Comparison of ENCODE assay signal across 18 cellular contexts in genomic region chr22:46824348-46824909, GRCh38.
A peak's percentile ranks its signal among the peaks of the same experiment; 100 is the strongest.
DNase-seq lines count a peak whose midpoint lies in the region; TF ChIP-seq lines count a peak whose summit lies in the region.
"Had no signal": no experiment of that assay in that cellular context is flagged by ENCODE, and none has a peak within 500 bp of the region (broad histone marks: within the 10 kb centered on the region; RNA-seq: fewer than 3 reads in every experiment).

No MANE protein-coding gene starts in this region.

- H3T11ph ChIP-seq in H9 (ENCODE audit: low read length), result no peak overlapping the region

- H3K4ac ChIP-seq in H9 (ENCODE audit: low read depth, low read length), result no peak overlapping the region

- H2BK120ac ChIP-seq in H9 (ENCODE audit: low read depth, low read length, poor library complexity, severe bottlenecking), result no peak overlapping the region

- no peak overlapping the region for H2BK5ac ChIP-seq in H9 (ENCODE audit: insufficient read length, low read length)

- H3K56ac ChIP-seq in H9 (ENCODE audit: insufficient read length, low read depth, low read length), result no peak overlapping the region

- no peak overlapping the region for H4K5ac ChIP-seq in H9 (ENCODE audit: insufficient read length, low read depth, low read length)

- H2BK12ac ChIP-seq in H9 (ENCODE audit: insufficient read length, low read depth, low read length), result no peak overlapping the region

- H3K4me3 Mint-ChIP-seq in Calu3 (ENCODE audit: low read depth, unreplicated experiment) (no peak overlapping the region), H9 (no peak overlapping the region), chondrocyte (ENCODE audit: unreplicated experiment) (no peak overlapping the region), neural crest cell (no peak overlapping the region)
- H3K4me3 Mint-ChIP-seq: CD4-positive, alpha-beta memory T cell had no signal

- no peak overlapping the region for H3K14ac ChIP-seq in H9 (ENCODE audit: insufficient read depth, low read length)

- H3K27ac Mint-ChIP-seq in Calu3 (ENCODE audit: unreplicated experiment) (peak overlapping the region; percentile 5), H9 (peak overlapping the region in 2 of 3 experiments; percentile 5 to 49; a peak in 3 of 7 replicates), chondrocyte (ENCODE audit: unreplicated experiment) (peak overlapping the region; percentile 59), neural crest cell (ENCODE audit: unreplicated experiment) (peak overlapping the region; percentile 70)

- H4K91ac ChIP-seq in H9 (ENCODE audit: insufficient read length, low read depth, low read length), result no peak overlapping the region

- H3K9ac ChIP-seq in H9 (ENCODE audit: extremely low read depth, insufficient read length, low read length), result no peak overlapping the region

- H3K23ac ChIP-seq in H9 (ENCODE audit: insufficient read length, low read depth, low read length), result no peak overlapping the region

- no peaks in the 10 kb centered on the region for H3K36me3 Mint-ChIP-seq in Calu3 (ENCODE audit: insufficient read depth, unreplicated experiment)
- peaks cover 6 to 18% (median 17%) of the 10 kb centered on the region in 3 experiments; a peak in 6 of 7 replicates for H3K36me3 Mint-ChIP-seq in H9 (ENCODE audit: insufficient read depth in 1 of 3, low read depth in 3 of 3)
- H3K36me3 Mint-ChIP-seq in chondrocyte (ENCODE audit: low read depth), result peaks cover 4% of the 10 kb centered on the region
- peaks cover 51% of the 10 kb centered on the region for H3K36me3 Mint-ChIP-seq in neural crest cell (ENCODE audit: low read depth)

- peaks cover 4% of the 10 kb centered on the region for H3K4me1 ChIP-seq in H9 (ENCODE audit: insufficient read depth, low read length)
- H3K4me1 ChIP-seq: BE2C had no signal

- no peaks in the 10 kb centered on the region for H3K79me2 ChIP-seq in H9 (ENCODE audit: insufficient read depth, low read length)

- DNase-seq in Calu3, result no peak
- DNase-seq in H9, result no peak
- DNase-seq in chondrocyte (ENCODE audit: low spot score), result no peak
- DNase-seq in neural crest cell (ENCODE audit: low read depth, low spot score), result no peak
- no peak for DNase-seq in 8988T
- DNase-seq in stimulated activated CD4-positive, alpha-beta T cell treated with anti-CD3 and anti-CD28 coated beads, Interleukin-4, amount 100 ng/mL, for 24 hours, result no peak
- no peak for DNase-seq in activated CD4-positive, CD25-positive, alpha-beta regulatory T cell (lab: John Stamatoyannopoulos, UW)
- no peak for DNase-seq in NCI-H1092 (lab: John Stamatoyannopoulos, UW)
- DNase-seq: BE2C; CD4-positive, alpha-beta memory T cell; IMR-90; Kasumi-1; NCI-H1417; NCI-H2081; NCI-H524; SHP77 had no signal

- H3K4me2 ChIP-seq in H9 (ENCODE audit: insufficient read depth, insufficient read length, low read length), result no peak overlapping the region

- H3K23me2 ChIP-seq in H9 (ENCODE audit: insufficient read length, low read depth, low read length, poor library complexity, severe bottlenecking), result no peaks in the 10 kb centered on the region

- intact Hi-C loops in Calu3 (cut with micrococcal nuclease; ENCODE audit: unreplicated experiment), result no loop called here

- CTCF ChIA-PET in Calu3 (lab: Charles Lee), result no interaction called here

- H2BK15ac ChIP-seq in H9 (ENCODE audit: low read depth, low read length), result no peak overlapping the region

- no peak overlapping the region for H3K18ac ChIP-seq in H9 (ENCODE audit: insufficient read length, low read depth, low read length)

- BruUV-seq in Calu3 (replicated peaks; lab: Mats Ljungman, UMichigan), result no TSS peak

- no peaks in the 10 kb centered on the region for H3K27me3 ChIP-seq in H9 (ENCODE audit: insufficient read depth, low read length)
- H3K27me3 ChIP-seq: BE2C, Peyer's patch had no signal

- no peak overlapping the region for H2AFZ ChIP-seq in H9 (ENCODE audit: low read length)

- no peak overlapping the region for H2BK20ac ChIP-seq in H9 (ENCODE audit: low read depth, low read length, poor library complexity, severe bottlenecking)

- TF ChIP-seq CTCF in Calu3 (IDR thresholded peaks at IDR 0.05; ENCODE audit: unreplicated experiment), result no peak
- TF ChIP-seq CTCF in H9 (conservative IDR thresholded peaks at IDR 0.05), result no peak
- TF ChIP-seq CTCF in chondrocyte (IDR thresholded peaks at IDR 0.05), result no peak
- TF ChIP-seq CTCF in neural crest cell (conservative IDR thresholded peaks at IDR 0.05), result no peak

- no peaks in the 10 kb centered on the region for H3K79me1 ChIP-seq in H9 (ENCODE audit: insufficient read depth, low read depth, low read length, poor library complexity, severe bottlenecking)

- H4K8ac ChIP-seq in H9 (replicated peaks; ENCODE audit: insufficient read length, low read depth, low read length), result no peak overlapping the region

- no peaks in the 10 kb centered on the region for H3K9me3 ChIP-seq in H9 (ENCODE audit: control insufficient read depth, low read depth, low read length)
- H3K9me3 ChIP-seq: BE2C, HAP-1, Peyer's patch had no signal

- no CpG with 5 or more reads among the region's 9 CpGs for WGBS in H9 (ENCODE audit: extremely low coverage, insufficient read length, low lambda C conversion rate)

- H3K27ac ChIP-seq in H9 (ENCODE audit: insufficient read length, low read depth, low read length), result no peak overlapping the region
- H3K27ac ChIP-seq: Peyer's patch had no signal

- H2AK5ac ChIP-seq in H9 (ENCODE audit: insufficient read length, low read length), result no peak overlapping the region

- H3K4me1 Mint-ChIP-seq in Calu3 (ENCODE audit: low read depth, unreplicated experiment) (peaks cover 24% of the 10 kb centered on the region), H9 (peaks cover 19 to 26% of the 10 kb centered on the region in 2 experiments), chondrocyte (ENCODE audit: low read depth) (peaks cover 32% of the 10 kb centered on the region), neural crest cell (peaks cover 9% of the 10 kb centered on the region)

- H3K9me3 Mint-ChIP-seq in Calu3 (ENCODE audit: low read depth, unreplicated experiment) (no peaks in the 10 kb centered on the region), H9 (no peaks in the 10 kb centered on the region), chondrocyte (ENCODE audit: low read depth) (peaks cover 5% of the 10 kb centered on the region), neural crest cell (peaks cover 12% of the 10 kb centered on the region)

- no peaks in the 10 kb centered on the region for H3K27me3 Mint-ChIP-seq in Calu3 (ENCODE audit: unreplicated experiment)
- no peaks in the 10 kb centered on the region for H3K27me3 Mint-ChIP-seq in H9 (ENCODE audit: low read depth)
- H3K27me3 Mint-ChIP-seq in chondrocyte (ENCODE audit: low read depth), result no peaks in the 10 kb centered on the region
- H3K27me3 Mint-ChIP-seq in neural crest cell (ENCODE audit: low read depth), result no peaks in the 10 kb centered on the region
- H3K27me3 Mint-ChIP-seq: CD4-positive, alpha-beta memory T cell had no signal

- no peaks in the 10 kb centered on the region for H4K20me1 ChIP-seq in H9 (ENCODE audit: control insufficient read depth, insufficient read depth, insufficient read length)

Comparison
In these comparisons a context has a peak if more than half of its experiments do, and no peak if none do; other contexts are left out.
1. H3K27ac Mint-ChIP-seq: peak in every context shown above with its lines; median percentile 70 in neural crest cell; 59 in chondrocyte; 27 in H9; 5 in Calu3.